1 cellular context compared by ENCODE assay signal in the genomic region with DNA sequence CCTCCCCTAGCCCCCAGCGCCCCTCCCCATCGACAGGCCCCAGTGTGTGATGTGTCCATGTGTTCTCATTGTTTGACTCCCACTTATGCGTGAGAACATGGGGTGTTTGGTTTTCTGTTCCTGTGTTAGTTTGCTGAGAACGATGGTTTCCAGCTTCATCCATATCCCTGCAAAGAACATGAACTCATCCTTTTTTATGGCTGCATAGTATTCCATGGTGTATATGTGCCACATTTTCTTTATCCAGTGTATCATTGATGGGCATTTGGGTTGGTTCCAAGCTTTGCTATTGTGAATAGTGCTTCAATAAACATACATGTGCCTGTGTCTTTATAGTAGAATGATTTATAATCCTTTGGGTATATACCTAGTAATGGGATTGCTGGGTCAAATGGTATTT.
TF ChIP-seq lines count a peak whose summit lies in the region.
"Not testable (repeated sequence)": the region's sequence is repeated elsewhere in the genome, so short reads cannot be mapped to it uniquely, and the experiment has no call there.

No MANE protein-coding gene starts in this region.

- not testable (repeated sequence) for H3K4me1 ChIP-seq in HEK293 (ENCODE audit: control insufficient read depth, insufficient read depth, low read length)

- TF ChIP-seq CTCF in HEK293 (tag by site-specific recombination; IDR thresholded peaks at IDR 0.05) = not testable (repeated sequence)

- H3K27ac ChIP-seq in HEK293 (ENCODE audit: extremely low read depth, low read depth, low read length) = not testable (repeated sequence)

- not testable (repeated sequence) for H3K36me3 ChIP-seq in HEK293 (ENCODE audit: control insufficient read depth in 2 of 2, insufficient read depth in 1 of 2, low read length in 2 of 2)

- CTCF ChIA-PET in HEK293 (lab: Yijun Ruan, JAX) = interaction anchor here (1.0 kb wide), 1 partner anchor 189 kb away, joined by 4 read pairs; no protein-coding TSS in a partner anchor

- not testable (repeated sequence) for H3K9me3 ChIP-seq in HEK293 (ENCODE audit: control insufficient read depth, insufficient read depth, low read depth, low read length)

- H3K4me3 ChIP-seq in HEK293 (ENCODE audit: low read depth, low read length) = not testable (repeated sequence)

- POLR2A ChIA-PET in HEK293 (lab: Yijun Ruan, JAX) = not testable (repeated sequence)

TF ChIP-seq in HEK293, 187 proteins besides CTCF, POLR2A, EP300 and RAD21:
- TF ChIP-seq ZNF146 (tag by site-specific recombination; IDR thresholded peaks at IDR 0.05) = peak; percentile 91
